Comparison of ENCODE assay signal across 12 cellular contexts in the genomic region with DNA sequence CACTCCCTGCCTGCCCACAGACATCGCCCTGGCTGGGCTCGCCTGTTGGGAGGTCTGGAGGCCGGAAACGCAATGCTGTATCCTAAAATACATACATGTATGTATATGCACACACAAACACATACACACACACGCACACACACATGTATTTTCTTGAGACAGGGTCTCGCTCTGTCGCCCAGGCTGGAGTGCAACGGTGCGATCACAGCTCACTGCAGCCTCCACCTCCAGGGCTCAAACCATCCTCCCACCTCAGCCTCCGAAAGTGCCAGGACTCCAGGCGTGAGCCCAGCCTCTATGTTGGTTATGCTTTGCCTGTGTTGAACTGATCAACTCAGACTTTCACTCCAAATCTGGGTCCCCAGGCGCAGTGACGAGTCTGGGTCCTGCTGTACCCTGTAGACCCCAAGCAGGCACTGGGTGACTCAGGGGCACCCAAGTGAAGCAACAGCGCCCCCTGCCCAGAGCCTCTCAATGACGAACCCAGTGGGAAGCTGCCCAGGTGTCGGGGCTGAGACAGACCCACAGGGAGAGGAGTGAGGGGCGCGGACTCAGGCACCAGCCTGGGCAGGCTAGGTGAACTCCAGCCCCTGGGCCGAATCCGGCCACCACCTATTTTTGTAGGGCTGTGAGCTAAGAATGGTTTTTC. TPM values are rescaled to one million over a fixed set of nuclear protein-coding genes. Genes with fewer than 3 reads are reported as not detected.
DNase-seq lines count a peak whose midpoint lies in the region; ATAC-seq and TF ChIP-seq lines count a peak whose summit lies in the region.
"Had no signal": no experiment of that assay in that cellular context is flagged by ENCODE, and none has a peak within 500 bp of the region (broad histone marks: within the 10 kb centered on the region; RNA-seq: fewer than 3 reads in every experiment).

No MANE protein-coding gene starts in this region.

- no peak for ATAC-seq in effector memory CD8-positive, alpha-beta T cell (replicated peaks)
- no peak for ATAC-seq in GM21381 (IDR thresholded peaks at IDR 0.05; ENCODE audit: unreplicated experiment)

- in situ Hi-C loops in astrocyte of the spinal cord (cut with HindIII; ENCODE audit: low sequenced_read_pairs) = no loop called here

- no peaks in the 10 kb centered on the region for H3K9me3 ChIP-seq in CD8-positive, alpha-beta memory T cell (ENCODE audit: low read length)

- intact Hi-C loops in activated naive CD4-positive, alpha-beta T cell treated with anti-CD3 and anti-CD28 coated beads for 36 hours (cut with micrococcal nuclease) = no loop called here

- TF ChIP-seq CTCF in HFFc6 (IDR thresholded peaks at IDR 0.05) (peak; percentile 68), astrocyte of the spinal cord (IDR thresholded peaks at IDR 0.05; ENCODE audit: low read depth, low read length) (peak; percentile 18), retinal pigment epithelial cell (conservative IDR thresholded peaks at IDR 0.05; ENCODE audit: low read depth, low read length) (peak; percentile 43)

- H3K27ac Mint-ChIP-seq in activated naive CD4-positive, alpha-beta T cell treated with anti-CD3 and anti-CD28 coated beads for 36 hours = no peak overlapping the region
- H3K27ac Mint-ChIP-seq in HFFc6 = 0 out of 2 replicates have a peak overlapping the region, but pooled peaks have one; percentile 21
- H3K27ac Mint-ChIP-seq in effector memory CD8-positive, alpha-beta T cell = no peak overlapping the region
- no peak overlapping the region for H3K27ac Mint-ChIP-seq in CD8-positive, alpha-beta memory T cell
- H3K27ac Mint-ChIP-seq: activated naive CD8-positive, alpha-beta T cell treated with anti-CD3 and anti-CD28 coated beads, Interleukin-2, amount 10 ng/mL, durations not matched to agents 7 days and 5 days had no signal

- no peaks in the 10 kb centered on the region for H3K27me3 Mint-ChIP-seq in activated naive CD4-positive, alpha-beta T cell treated with anti-CD3 and anti-CD28 coated beads for 36 hours (ENCODE audit: low read depth)
- peaks cover 3% of the 10 kb centered on the region; the same call in 1 of the 2 replicates for H3K27me3 Mint-ChIP-seq in HFFc6 (ENCODE audit: insufficient read depth)
- H3K27me3 Mint-ChIP-seq in effector memory CD8-positive, alpha-beta T cell = no peaks in the 10 kb centered on the region
- no peaks in the 10 kb centered on the region for H3K27me3 Mint-ChIP-seq in CD8-positive, alpha-beta memory T cell
- H3K27me3 Mint-ChIP-seq: activated naive CD8-positive, alpha-beta T cell treated with anti-CD3 and anti-CD28 coated beads, Interleukin-2, amount 10 ng/mL, durations not matched to agents 7 days and 5 days had no signal

- H3K36me3 ChIP-seq in CD8-positive, alpha-beta memory T cell (ENCODE audit: insufficient read depth, low read length) = no peaks in the 10 kb centered on the region

- no peak overlapping the region for H3K4me3 Mint-ChIP-seq in activated naive CD4-positive, alpha-beta T cell treated with anti-CD3 and anti-CD28 coated beads for 36 hours
- H3K4me3 Mint-ChIP-seq in HFFc6 = no peak overlapping the region
- no peak overlapping the region for H3K4me3 Mint-ChIP-seq in effector memory CD8-positive, alpha-beta T cell
- H3K4me3 Mint-ChIP-seq in CD8-positive, alpha-beta memory T cell = no peak overlapping the region
- H3K4me3 Mint-ChIP-seq: activated naive CD8-positive, alpha-beta T cell treated with anti-CD3 and anti-CD28 coated beads, Interleukin-2, amount 10 ng/mL, durations not matched to agents 7 days and 5 days had no signal

- CTCF ChIA-PET in activated naive CD4-positive, alpha-beta T cell treated with anti-CD3 and anti-CD28 coated beads for 36 hours (lab: Charles Lee) = interaction anchor here (0.7 to 1.5 kb wide), 3 partner anchors 12 to 223 kb away, joined by 3 to 5 read pairs (median 3); no protein-coding TSS in a partner anchor
- CTCF ChIA-PET in CD8-positive, alpha-beta memory T cell (lab: Charles Lee) = interaction anchor here (1.4 kb wide), 1 partner anchor 18 kb away, joined by 3 read pairs; no protein-coding TSS in a partner anchor

- no peaks in the 10 kb centered on the region for H3K27me3 ChIP-seq in CD8-positive, alpha-beta memory T cell (ENCODE audit: insufficient read depth, low read length, poor library complexity, severe bottlenecking)
- H3K27me3 ChIP-seq: spleen had no signal

- no peaks in the 10 kb centered on the region for H3K4me1 Mint-ChIP-seq in activated naive CD4-positive, alpha-beta T cell treated with anti-CD3 and anti-CD28 coated beads for 36 hours (ENCODE audit: low read depth)
- peaks cover 14% of the 10 kb centered on the region for H3K4me1 Mint-ChIP-seq in HFFc6 (ENCODE audit: low read depth)
- H3K4me1 Mint-ChIP-seq in effector memory CD8-positive, alpha-beta T cell (ENCODE audit: low read depth in 2 of 2) = peaks cover 0 to 1% of the 10 kb centered on the region in 2 donors
- H3K4me1 Mint-ChIP-seq in CD8-positive, alpha-beta memory T cell = no peaks in the 10 kb centered on the region
- H3K4me1 Mint-ChIP-seq: activated naive CD8-positive, alpha-beta T cell treated with anti-CD3 and anti-CD28 coated beads, Interleukin-2, amount 10 ng/mL, durations not matched to agents 7 days and 5 days had no signal

- H3K36me3 Mint-ChIP-seq in activated naive CD4-positive, alpha-beta T cell treated with anti-CD3 and anti-CD28 coated beads for 36 hours (ENCODE audit: low read depth) = peaks cover 8% of the 10 kb centered on the region
- peaks cover 8% of the 10 kb centered on the region for H3K36me3 Mint-ChIP-seq in HFFc6 (ENCODE audit: low read depth)
- H3K36me3 Mint-ChIP-seq in effector memory CD8-positive, alpha-beta T cell (ENCODE audit: insufficient read depth) = peaks cover 32% of the 10 kb centered on the region
- H3K36me3 Mint-ChIP-seq in CD8-positive, alpha-beta memory T cell = peaks cover 0 to 46% (median 5%) of the 10 kb centered on the region in 3 donors

- H3K4me1 ChIP-seq in CD8-positive, alpha-beta memory T cell (ENCODE audit: insufficient read depth, low read length) = no peaks in the 10 kb centered on the region

- DNase-seq in activated naive CD4-positive, alpha-beta T cell treated with anti-CD3 and anti-CD28 coated beads for 36 hours = peak; percentile 39
- no peak for DNase-seq in activated naive CD4-positive, alpha-beta T cell treated with anti-CD3 and anti-CD28 coated beads, Interleukin-2, amount 50 U/mL, for 16 hours
- DNase-seq in HFFc6 = no peak
- DNase-seq in astrocyte of the spinal cord (ENCODE audit: low read depth, low spot score) = no peak
- no peak for DNase-seq in retinal pigment epithelial cell (ENCODE audit: low read depth)
- no peak for DNase-seq in effector memory CD8-positive, alpha-beta T cell
- no peak for DNase-seq in CD8-positive, alpha-beta memory T cell
- DNase-seq: activated naive CD8-positive, alpha-beta T cell treated with anti-CD3 and anti-CD28 coated beads, Interleukin-2, amount 10 ng/mL, durations not matched to agents 7 days and 5 days; spleen had no signal

- no peak overlapping the region for H3K4me3 ChIP-seq in astrocyte of the spinal cord (ENCODE audit: low read depth, low read length)
- H3K4me3 ChIP-seq in retinal pigment epithelial cell (ENCODE audit: low read length) = no peak overlapping the region
- H3K4me3 ChIP-seq in CD8-positive, alpha-beta memory T cell (ENCODE audit: low read length) = no peak overlapping the region
- H3K4me3 ChIP-seq: spleen had no signal

- H3K9me3 Mint-ChIP-seq in activated naive CD4-positive, alpha-beta T cell treated with anti-CD3 and anti-CD28 coated beads for 36 hours = no peaks in the 10 kb centered on the region
- H3K9me3 Mint-ChIP-seq in HFFc6 = no peaks in the 10 kb centered on the region
- H3K9me3 Mint-ChIP-seq in effector memory CD8-positive, alpha-beta T cell = no peaks in the 10 kb centered on the region
- H3K9me3 Mint-ChIP-seq in CD8-positive, alpha-beta memory T cell = no peaks in the 10 kb centered on the region
- H3K9me3 Mint-ChIP-seq: activated naive CD8-positive, alpha-beta T cell treated with anti-CD3 and anti-CD28 coated beads, Interleukin-2, amount 10 ng/mL, durations not matched to agents 7 days and 5 days had no signal

- no peak overlapping the region for H3K27ac ChIP-seq in CD8-positive, alpha-beta memory T cell (ENCODE audit: low read depth, low read length)
- H3K27ac ChIP-seq: C4-2B, spleen had no signal

- POLR2A ChIA-PET in CD8-positive, alpha-beta memory T cell (lab: Charles Lee) = interaction anchor here (0.6 kb wide), 1 partner anchor 277 kb away, joined by 3 read pairs; no protein-coding TSS in a partner anchor

RNA-seq across cellular contexts. Expression of a gene that starts 27.4 kb away (rescaled TPM):
- total RNA-seq in activated naive CD4-positive, alpha-beta T cell treated with anti-CD3 and anti-CD28 coated beads for 36 hours = 10 to 100 TPM; 24.6 to 27.0 TPM
- 10 to 100 TPM; 22.7 to 25.3 (median 24.9) TPM for total RNA-seq in HFFc6 (2021; fragmentation: NEBNext Ultra II Directional; extraction: Animal tissue kit (Norgen Biotek cat#: 25700))
- 10 to 100 TPM; 37.2 to 39.5 TPM for total RNA-seq in CD8-positive, alpha-beta memory T cell
- 16.8 TPM for polyA plus RNA-seq in CD8-positive, alpha-beta memory T cell

RNA-seq across cellular contexts. Expression of a gene that starts 46.3 kb away (rescaled TPM):
- total RNA-seq in activated naive CD4-positive, alpha-beta T cell treated with anti-CD3 and anti-CD28 coated beads for 36 hours = 1 to 10 TPM; 7.3 to 7.5 TPM
- 10 to 100 TPM; 73.8 to 95.6 (median 78.7) TPM for total RNA-seq in HFFc6 (2021; fragmentation: NEBNext Ultra II Directional; extraction: Animal tissue kit (Norgen Biotek cat#: 25700))
- total RNA-seq in CD8-positive, alpha-beta memory T cell = 10 to 100 TPM; 26.9 to 27.6 TPM
- polyA plus RNA-seq in CD8-positive, alpha-beta memory T cell = 16.0 TPM

RNA-seq across cellular contexts. Expression of a gene that starts 47.3 kb away (rescaled TPM):
- under 1 TPM; 0.41 to 0.42 TPM for total RNA-seq in activated naive CD4-positive, alpha-beta T cell treated with anti-CD3 and anti-CD28 coated beads for 36 hours
- total RNA-seq in HFFc6 (2021; fragmentation: NEBNext Ultra II Directional; extraction: Animal tissue kit (Norgen Biotek cat#: 25700)) = 1 to 10 TPM; 7.1 to 8.8 (median 7.4) TPM
- 1 to 10 TPM; 1.5 to 2.4 TPM for total RNA-seq in CD8-positive, alpha-beta memory T cell
- 7.6 TPM for polyA plus RNA-seq in CD8-positive, alpha-beta memory T cell

RNA-seq across cellular contexts. Expression of a gene that starts 54.2 kb away (rescaled TPM):
- total RNA-seq in activated naive CD4-positive, alpha-beta T cell treated with anti-CD3 and anti-CD28 coated beads for 36 hours = 1 to 10 TPM in 1 of 2 experiments, under 1 TPM in 1; 0.93 to 1.6 TPM
- not detected for total RNA-seq in HFFc6 (2021; fragmentation: NEBNext Ultra II Directional; extraction: Animal tissue kit (Norgen Biotek cat#: 25700))
- 1 to 10 TPM; 1.5 to 1.7 TPM for total RNA-seq in CD8-positive, alpha-beta memory T cell
- polyA plus RNA-seq in CD8-positive, alpha-beta memory T cell = 16.2 TPM
- total RNA-seq: glomerular endothelial cell had no signal

Comparison
In these comparisons a context has a peak if more than half of its experiments do, and no peak if none do; other contexts are left out.
1. CTCF ChIP-seq: peak in every context shown above with its lines; median percentile 68 in HFFc6; 43 in retinal pigment epithelial cell; 18 in astrocyte of the spinal cord.